ENCODE assay signal across 27 cellular contexts in genomic region chr13:26978081-26978860, GRCh38.
DNase-seq lines count a peak whose midpoint lies in the region; ATAC-seq, FAIRE-seq and TF ChIP-seq lines count a peak whose summit lies in the region.
"Had no signal": no experiment of that assay in that cellular context is flagged by ENCODE, and none has a peak within 500 bp of the region (broad histone marks: within the 10 kb centered on the region; RNA-seq: fewer than 3 reads in every experiment).

No MANE protein-coding gene starts in this region.

- no peak for DNase-seq in IMR-90
- no peak for DNase-seq in Right ventricle myocardium superior
- DNase-seq in kidney tubule cell (ENCODE audit: low spot score), result peak; percentile 63
- peak; percentile 8 to 16 for DNase-seq in thyroid gland
- no peak for DNase-seq in CD4-positive, alpha-beta memory T cell
- DNase-seq in RPMI8226, result no peak
- no peak for DNase-seq in GM12891 (ENCODE audit: insufficient read length, low spot score)
- DNase-seq: activated B cell treated with CpG ODN at 0.5 μM for 24 hours; activated naive CD4-positive, alpha-beta T cell treated with anti-CD3 and anti-CD28 coated beads, Interleukin-2, amount 50 U/mL, for 16 hours; activated T-cell treated with anti-CD3 and anti-CD28 coated beads, Interleukin-2, amount 50 U/mL, for 72 hours; COR-L47; hippocampal formation; MM.1S; NCI-H1694 treated with DMSO at 0.1 percent for 48 hours; NCI-H2227 treated with DMSO at 0.1 percent for 48 hours; nucleus accumbens; PC-3; sigmoid colon; T-helper 17 cell; upper lobe of left lung had no signal

- no peak overlapping the region; the same call in 1 of the 2 replicates for H3K18ac ChIP-seq in IMR-90 (ENCODE audit: low read depth, low read length)

- no peak overlapping the region for H2AFZ ChIP-seq in IMR-90 (replicated peaks; ENCODE audit: low read length, poor library complexity)

- H3K27ac ChIP-seq in IMR-90 (ENCODE audit: insufficient read depth, low read length) (no peak overlapping the region; the same call in 1 of the 2 replicates), thyroid gland (no peak overlapping the region)
- H3K27ac ChIP-seq in CD4-positive, alpha-beta memory T cell (ENCODE audit: low read depth, low read length), result no peak overlapping the region
- H3K27ac ChIP-seq: sigmoid colon had no signal

- peaks cover 8% of the 10 kb centered on the region for H3K9me1 ChIP-seq in IMR-90 (ENCODE audit: insufficient read depth, low read length)

- H3K36me3 ChIP-seq in IMR-90 (ENCODE audit: control insufficient read depth, insufficient read depth, low read length) (no peaks in the 10 kb centered on the region), thyroid gland (no peaks in the 10 kb centered on the region)
- no peaks in the 10 kb centered on the region for H3K36me3 ChIP-seq in CD4-positive, alpha-beta memory T cell (ENCODE audit: insufficient read depth, low read length)
- H3K36me3 ChIP-seq: sigmoid colon, upper lobe of left lung had no signal

- H3K36me3 Mint-ChIP-seq in CD4-positive, alpha-beta memory T cell, result no peaks in the 10 kb centered on the region

- H3K27ac Mint-ChIP-seq in CD4-positive, alpha-beta memory T cell, result no peak overlapping the region
- H3K27ac Mint-ChIP-seq: activated B cell treated with CpG ODN at 0.5 μM for 24 hours; activated CD8-positive, alpha-beta T cell treated with anti-CD3 and anti-CD28 coated beads for 36 hours; activated T-cell treated with anti-CD3 and anti-CD28 coated beads, Interleukin-2, amount 50 U/mL, for 72 hours; stimulated activated naive CD8-positive, alpha-beta T cell treated with anti-CD3 and anti-CD28 coated beads, Interleukin-15, Interleukin-2, amounts not matched to agents 100 ng/mL and 50 ng/mL, for 24 hours; T-helper 17 cell had no signal

- 90% methylated on average over 2 of the region's 12 CpGs; no CpG with 5 or more reads in 1 of the 2 experiments for WGBS in IMR-90 (ENCODE audit: extremely low coverage in 2 of 2, insufficient read length in 1 of 2), 2 experiments
- 40 to 54% methylated on average over 12 of the region's 12 CpGs for WGBS in thyroid gland, 2 donors

- peak overlapping the region; percentile 58 to 71; a peak in 3 of 4 replicates for H4K8ac ChIP-seq in IMR-90 (ENCODE audit: low read depth in 2 of 2, low read length in 2 of 2)

- TF ChIP-seq CTCF in IMR-90 (conservative IDR thresholded peaks at IDR 0.05; ENCODE audit: low read depth, low read length) (no peak), thyroid gland (IDR thresholded peaks at IDR 0.05) (no peak)

- CTCF ChIA-PET in IMR-90 (lab: Yijun Ruan, JAX), result interaction anchor here (0.8 kb wide), 1 partner anchor 380 kb away, joined by 3 read pairs; no protein-coding TSS in a partner anchor
- CTCF ChIA-PET in CD4-positive, alpha-beta memory T cell (lab: Charles Lee; ENCODE audit: partially characterized antibody), result interaction anchor here (1.7 to 2.7 kb wide), 2 partner anchors 382 to 849 kb away, joined by 6 to 15 read pairs; no protein-coding TSS in a partner anchor

- POLR2A ChIA-PET in IMR-90 (lab: Charles Lee; ENCODE audit: unreplicated experiment), result no interaction called here
- POLR2A ChIA-PET in CD4-positive, alpha-beta memory T cell (lab: Charles Lee; ENCODE audit: partially characterized antibody), result no interaction called here

- peaks cover 0 to 1% (median 0%) of the 10 kb centered on the region in 4 donors for H3K4me1 Mint-ChIP-seq in CD4-positive, alpha-beta memory T cell
- H3K4me1 Mint-ChIP-seq: activated B cell treated with CpG ODN at 0.5 μM for 24 hours, T-helper 17 cell had no signal

- H2BK20ac ChIP-seq in IMR-90 (ENCODE audit: low read depth, low read length), result peak overlapping the region; percentile 34; the same call in 1 of the 2 replicates

- H3K4me3 Mint-ChIP-seq in CD4-positive, alpha-beta memory T cell, result no peak overlapping the region
- H3K4me3 Mint-ChIP-seq: activated B cell treated with CpG ODN at 0.5 μM for 24 hours; activated CD8-positive, alpha-beta T cell treated with anti-CD3 and anti-CD28 coated beads for 36 hours; activated T-cell treated with anti-CD3 and anti-CD28 coated beads, Interleukin-2, amount 50 U/mL, for 72 hours; stimulated activated naive CD8-positive, alpha-beta T cell treated with anti-CD3 and anti-CD28 coated beads, Interleukin-15, Interleukin-2, amounts not matched to agents 100 ng/mL and 50 ng/mL, for 24 hours; T-helper 17 cell had no signal

- intact Hi-C loops in IMR-90 (cut with micrococcal nuclease) (no loop called here), Right ventricle myocardium superior (cut with DNase I) (no loop called here), thyroid gland (cut with DNase I) (no loop called here)
- intact Hi-C loops in CD4-positive, alpha-beta memory T cell (cut with micrococcal nuclease), result no loop called here

- TF ChIP-seq POLR2A in IMR-90 (IDR thresholded peaks at IDR 0.05; ENCODE audit: low read depth, low read length) (no peak), thyroid gland (IDR thresholded peaks at IDR 0.05) (no peak), GM12891 (IDR thresholded peaks at IDR 0.05; ENCODE audit: low read depth, low read length) (no peak)

- no peak overlapping the region for H4K5ac ChIP-seq in IMR-90 (ENCODE audit: low read depth, low read length)

- H2BK5ac ChIP-seq in IMR-90 (ENCODE audit: low read depth, low read length, poor library complexity, severe bottlenecking), result no peak overlapping the region

- no peak overlapping the region for H3K23ac ChIP-seq in IMR-90 (ENCODE audit: low read depth, low read length)

- H3K27me3 Mint-ChIP-seq in CD4-positive, alpha-beta memory T cell, result peaks cover 8 to 16% of the 10 kb centered on the region in 2 donors
- H3K27me3 Mint-ChIP-seq: stimulated activated naive CD8-positive, alpha-beta T cell treated with anti-CD3 and anti-CD28 coated beads, Interleukin-15, Interleukin-2, amounts not matched to agents 100 ng/mL and 50 ng/mL, for 24 hours had no signal

- no peak overlapping the region for H3K4me3 ChIP-seq in IMR-90 (ENCODE audit: insufficient read depth, low read depth, low read length)
- H3K4me3 ChIP-seq in thyroid gland (replicated peaks in 1 of 3), result no peak overlapping the region
- no peak overlapping the region for H3K4me3 ChIP-seq in CD4-positive, alpha-beta memory T cell (ENCODE audit: low read length in 2 of 2)
- H3K4me3 ChIP-seq: sigmoid colon, upper lobe of left lung had no signal

- H2BK120ac ChIP-seq in IMR-90 (ENCODE audit: low read depth, low read length), result peak overlapping the region; percentile 32

- H3K9me3 Mint-ChIP-seq in CD4-positive, alpha-beta memory T cell, result no peaks in the 10 kb centered on the region
- H3K9me3 Mint-ChIP-seq: activated B cell treated with CpG ODN at 0.5 μM for 24 hours; activated CD8-positive, alpha-beta T cell treated with anti-CD3 and anti-CD28 coated beads for 36 hours; stimulated activated naive CD8-positive, alpha-beta T cell treated with anti-CD3 and anti-CD28 coated beads, Interleukin-15, Interleukin-2, amounts not matched to agents 100 ng/mL and 50 ng/mL, for 24 hours had no signal

- H3K9me3 ChIP-seq in IMR-90 (ENCODE audit: control insufficient read depth, insufficient read depth, low read length) (no peaks in the 10 kb centered on the region), thyroid gland (no peaks in the 10 kb centered on the region)
- H3K9me3 ChIP-seq in CD4-positive, alpha-beta memory T cell (ENCODE audit: control insufficient read depth in 1 of 2, low read length in 2 of 2), result no peaks in the 10 kb centered on the region
- H3K9me3 ChIP-seq: sigmoid colon, upper lobe of left lung had no signal

- H3K4me1 ChIP-seq in IMR-90 (ENCODE audit: control insufficient read depth, insufficient read depth, low read length) (peaks cover 4% of the 10 kb centered on the region), thyroid gland (no peaks in the 10 kb centered on the region)
- no peaks in the 10 kb centered on the region for H3K4me1 ChIP-seq in CD4-positive, alpha-beta memory T cell (ENCODE audit: insufficient read depth, low read length)

- no peak for TF ChIP-seq RAD21 in IMR-90 (IDR thresholded peaks at IDR 0.05; ENCODE audit: low read length)

- H4K20me1 ChIP-seq in IMR-90 (ENCODE audit: insufficient read depth, low read length), result no peaks in the 10 kb centered on the region

- no peaks in the 10 kb centered on the region for H3K79me1 ChIP-seq in IMR-90 (ENCODE audit: low read depth in 1 of 2, low read length in 2 of 2)

- no peaks in the 10 kb centered on the region for H3K27me3 ChIP-seq in IMR-90 (ENCODE audit: control insufficient read depth, insufficient read depth, low read length)
- no peaks in the 10 kb centered on the region for H3K27me3 ChIP-seq in thyroid gland
- H3K27me3 ChIP-seq in CD4-positive, alpha-beta memory T cell (ENCODE audit: insufficient read depth, low read length), result no peaks in the 10 kb centered on the region
- H3K27me3 ChIP-seq: sigmoid colon, upper lobe of left lung had no signal

- H3K4me2 ChIP-seq in IMR-90 (ENCODE audit: low read depth, low read length), result no peak overlapping the region

- H3K4ac ChIP-seq in IMR-90 (ENCODE audit: low read depth, low read length), result peak overlapping the region; percentile 24; the same call in 1 of the 2 replicates

- in situ Hi-C loops in IMR-90 (cut with MboI; ENCODE audit: low sequenced_read_pairs), result loop anchor here (10.0 to 25.0 kb wide), 2 partner anchors 634 to 1007 kb away; partner anchors contain the start of genes LNX2, POLR1D and URAD

- FAIRE-seq in GM12891 (lab: Jason Lieb, UNC), result no peak
- FAIRE-seq: astrocyte, colon, endometrium, H54 had no signal

- no TSS peak for BruUV-seq in IMR-90 (replicated peaks; lab: Mats Ljungman, UMichigan)

- H3K9ac ChIP-seq in IMR-90 (ENCODE audit: low read depth, low read length), result no peak overlapping the region

- no peak overlapping the region for H2AK9ac ChIP-seq in IMR-90 (replicated peaks; ENCODE audit: low read depth, low read length, poor library complexity)

- ATAC-seq in IMR-90 (ENCODE audit: low read depth), result no peak
- ATAC-seq in Right ventricle myocardium superior (ENCODE audit: poor library complexity), result peak; percentile 26
- ATAC-seq in GM19035 (IDR thresholded peaks at IDR 0.05; ENCODE audit: unreplicated experiment), result no peak
- ATAC-seq: activated CD8-positive, alpha-beta T cell treated with anti-CD3 and anti-CD28 coated beads for 36 hours; activated T-cell treated with anti-CD3 and anti-CD28 coated beads, Interleukin-2, amount 50 U/mL, for 72 hours; PC-3; T-helper 17 cell had no signal

- no peak overlapping the region for H3K14ac ChIP-seq in IMR-90 (replicated peaks; ENCODE audit: low read depth, low read length)

- no peak overlapping the region for H3K56ac ChIP-seq in IMR-90 (ENCODE audit: extremely low read depth, insufficient read depth, low read length)

- H2AK5ac ChIP-seq in IMR-90 (ENCODE audit: low read depth, low read length), result peak overlapping the region; percentile 52; the same call in 1 of the 2 replicates

- 0 out of 3 replicates have a peak overlapping the region, but pooled peaks have one; percentile 30 for H2BK15ac ChIP-seq in IMR-90 (ENCODE audit: low read depth, low read length)

- dilution Hi-C loops in IMR-90 (cut with HindIII; ENCODE audit: low sequenced_read_pairs, unreplicated experiment), result no loop called here

- H4K91ac ChIP-seq in IMR-90 (ENCODE audit: insufficient read depth, low read depth, low read length), result peak overlapping the region; percentile 77; the same call in 1 of the 2 replicates

TF ChIP-seq in IMR-90, 13 proteins besides CTCF, POLR2A, EP300 and RAD21 (continues in another document):
- TF ChIP-seq RCOR1 (IDR thresholded peaks at IDR 0.05; ENCODE audit: insufficient replicate concordance, low read length), result no peak

TF ChIP-seq in GM12891, 5 proteins besides CTCF, POLR2A, EP300 and RAD21 (continues in another document):
- TF ChIP-seq SPI1 (IDR thresholded peaks at IDR 0.05; ENCODE audit: low read depth, low read length), result no peak

Comparison
In these comparisons a context has a peak if more than half of its experiments do, and no peak if none do; other contexts are left out.
1. DNase-seq: peak in kidney tubule cell (single experiment) and thyroid gland (2 of 2); none in IMR-90 (single experiment), Right ventricle myocardium superior (single experiment), CD4-positive, alpha-beta memory T cell (0 of 5), RPMI8226 (single experiment) and GM12891 (single experiment).